In the genomic region with DNA sequence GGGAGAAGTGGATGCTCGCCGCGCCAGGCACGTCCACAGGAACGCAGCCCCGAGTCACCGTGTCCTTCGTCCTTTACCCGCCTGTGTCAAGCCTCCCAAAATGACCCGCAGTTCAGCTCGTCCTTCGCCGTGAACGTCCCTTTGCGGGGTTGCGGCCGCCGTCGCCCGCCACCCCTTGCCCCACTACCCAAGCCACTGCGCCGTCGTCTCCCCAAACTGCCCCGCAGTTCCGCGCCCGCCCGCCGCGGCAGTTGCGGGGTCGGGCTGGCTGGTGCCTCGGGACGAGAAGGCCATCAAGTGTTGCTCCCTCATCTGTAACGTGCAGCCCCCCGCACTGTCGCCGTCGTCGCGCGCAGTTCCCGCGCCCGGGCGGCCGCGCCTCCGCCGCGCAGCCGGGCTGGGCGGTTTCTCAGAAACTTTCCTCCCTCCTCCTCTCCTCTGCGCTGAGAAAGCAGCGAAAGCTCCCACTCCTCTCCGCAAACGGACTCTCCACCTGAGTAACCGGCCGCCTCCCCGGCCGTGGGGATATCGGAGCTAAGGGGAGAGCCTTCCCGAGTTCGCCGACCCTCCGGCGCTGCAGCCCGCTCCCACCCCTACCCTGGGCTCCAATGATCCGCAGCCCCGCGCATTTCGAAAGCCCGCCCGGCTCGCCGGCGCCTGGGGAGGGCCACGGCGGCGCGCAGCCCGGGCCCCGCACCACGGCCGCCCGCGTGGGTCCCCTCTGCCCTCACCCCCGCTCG, we compare ENCODE assay signal across 8 cellular contexts. TPM values are rescaled to one million over a fixed set of nuclear protein-coding genes. Genes with fewer than 3 reads are reported as not detected.
DNase-seq lines count a peak whose midpoint lies in the region; ATAC-seq and TF ChIP-seq lines count a peak whose summit lies in the region.

No MANE protein-coding gene starts in this region.

- H3K9me3 Mint-ChIP-seq in brain: peaks cover 0 to 11% (median 0%) of the 10 kb centered on the region in 5 experiments

- ATAC-seq in GM18858 (IDR thresholded peaks at IDR 0.05; ENCODE audit: unreplicated experiment): no peak

- peaks cover 63% of the 10 kb centered on the region for H3K4me1 Mint-ChIP-seq in brain

- peak overlapping the region; percentile 93 for H3K4me2 ChIP-seq in SU-DHL-6 (ENCODE audit: low read depth, low read length, poor library complexity, severe bottlenecking)

- H4K20me1 ChIP-seq in SU-DHL-6 (ENCODE audit: low read depth, low read length): no peaks in the 10 kb centered on the region

- TF ChIP-seq CTCF in SU-DHL-6 (IDR thresholded peaks at IDR 0.05; ENCODE audit: insufficient read depth, low read length, poor library complexity, severe bottlenecking) (no peak), brain (conservative IDR thresholded peaks at IDR 0.05) (no peak)

- peaks cover 29% of the 10 kb centered on the region; the same call in 1 of the 2 replicates for H3F3A ChIP-seq in SU-DHL-6 (ENCODE audit: insufficient read depth)

- peak overlapping the region; percentile 91 for H3K9ac ChIP-seq in SU-DHL-6 (ENCODE audit: low read length)

- H3K27me3 Mint-ChIP-seq in brain: peaks cover 17% of the 10 kb centered on the region

- H3K4me3 Mint-ChIP-seq in brain: peak overlapping the region; percentile 88 to 99 (median 97)

- peak overlapping the region; percentile 64 for H2AFZ ChIP-seq in SU-DHL-6 (ENCODE audit: low read depth, low read length, severe bottlenecking)

- peaks cover 35% of the 10 kb centered on the region for H3K79me2 ChIP-seq in SU-DHL-6 (ENCODE audit: insufficient read depth, low read length)

- no peaks in the 10 kb centered on the region for H3K9me2 ChIP-seq in SU-DHL-6 (replicated peaks; ENCODE audit: insufficient read depth, low read length)

- no peaks in the 10 kb centered on the region for H3K27me3 ChIP-seq in SU-DHL-6 (ENCODE audit: low read length)

- peak overlapping the region; percentile 93 to 98 (median 97) for H3K27ac Mint-ChIP-seq in brain

- no peaks in the 10 kb centered on the region for H3K9me3 ChIP-seq in SU-DHL-6 (ENCODE audit: insufficient read depth, low read length)

- peak overlapping the region; percentile 60 for H3K4me3 ChIP-seq in SU-DHL-6 (ENCODE audit: insufficient read depth, low read length, poor library complexity, severe bottlenecking)

- peaks cover 35% of the 10 kb centered on the region for H3K36me3 Mint-ChIP-seq in brain

- peaks cover 16% of the 10 kb centered on the region; the same call in 1 of the 2 replicates for H3K36me3 ChIP-seq in SU-DHL-6 (ENCODE audit: low read length)

- peak; percentile 34 for DNase-seq in NCI-H2029 (lab: John Stamatoyannopoulos, UW)
- no peak for DNase-seq in NCI-H2029 treated with DMSO at 0.1 percent for 48 hours (lab: John Stamatoyannopoulos, UW)
- DNase-seq in islet precursor cell: peak; percentile 72
- DNase-seq in stimulated activated CD4-positive, alpha-beta T cell treated with anti-CD3 and anti-CD28 coated beads, Interleukin-15, amount 100 ng/mL, for 24 hours: peak; percentile 55
- no peak for DNase-seq in effector CD8-positive, alpha-beta T cell (lab: John Stamatoyannopoulos, UW)

- H3K27ac ChIP-seq in SU-DHL-6 (ENCODE audit: low read depth, low read length): peak overlapping the region; percentile 97

RNA-seq across cellular contexts. Expression of a gene that starts 6.7 kb away (rescaled TPM):
- 81.4 TPM for polyA plus RNA-seq in brain (ENCODE audit: insufficient read depth, low read depth, low replicate concordance)

RNA-seq across cellular contexts. Expression of a gene that starts 27.9 kb away (rescaled TPM):
- 11.3 TPM for polyA plus RNA-seq in brain (ENCODE audit: insufficient read depth, low read depth, low replicate concordance)

Comparison
In these comparisons a context has a peak if more than half of its experiments do, and no peak if none do; other contexts are left out.
1. DNase-seq: peak in NCI-H2029 (single experiment), islet precursor cell (single experiment) and stimulated activated CD4-positive, alpha-beta T cell treated with anti-CD3 and anti-CD28 coated beads, Interleukin-15, amount 100 ng/mL, for 24 hours (single experiment); none in NCI-H2029 treated with DMSO at 0.1 percent for 48 hours (single experiment) and effector CD8-positive, alpha-beta T cell (single experiment).